Comparison of ENCODE assay signal across 19 cellular contexts in the genomic region with DNA sequence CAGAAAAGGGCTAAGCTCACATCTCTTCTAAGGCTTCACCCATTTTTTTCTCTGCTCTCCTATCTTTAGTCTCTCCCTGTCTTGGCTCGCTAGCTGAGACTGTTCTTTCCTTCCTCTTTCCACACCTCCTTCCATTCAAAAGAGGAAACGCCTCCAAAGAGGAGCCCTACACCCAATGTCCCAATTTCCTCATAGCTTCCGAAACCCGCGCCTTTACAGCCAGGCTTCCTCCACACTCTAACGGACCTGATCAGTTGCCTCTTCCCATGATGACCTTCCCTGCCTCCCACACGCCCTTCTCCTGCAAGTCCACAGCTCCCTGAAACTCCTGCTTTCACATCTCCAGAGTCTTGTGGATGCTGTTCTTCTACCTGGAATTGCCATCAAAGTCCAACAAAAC.
"Had no signal": no experiment of that assay in that cellular context is flagged by ENCODE, and none has a peak within 500 bp of the region (broad histone marks: within the 10 kb centered on the region; RNA-seq: fewer than 3 reads in every experiment).

No MANE protein-coding gene starts in this region.

- ATAC-seq: heart right ventricle, right cardiac atrium, T-helper 17 cell had no signal

- H3K27ac ChIP-seq: colonic mucosa, heart right ventricle, parathyroid adenoma, thyroid gland had no signal

- H3K27me3 Mint-ChIP-seq: activated naive CD8-positive, alpha-beta T cell treated with anti-CD3 and anti-CD28 coated beads for 36 hours had no signal

- H3K27ac Mint-ChIP-seq: activated naive CD8-positive, alpha-beta T cell treated with anti-CD3 and anti-CD28 coated beads for 36 hours; mesothelial cell of epicardium; T-helper 17 cell had no signal

- FAIRE-seq: bronchial epithelial cell had no signal

- H3K4me3 Mint-ChIP-seq: activated naive CD8-positive, alpha-beta T cell treated with anti-CD3 and anti-CD28 coated beads for 36 hours; mesothelial cell of epicardium; T-helper 17 cell had no signal

- H3K4me1 Mint-ChIP-seq: activated naive CD8-positive, alpha-beta T cell treated with anti-CD3 and anti-CD28 coated beads for 36 hours; mesothelial cell of epicardium; T-helper 17 cell had no signal

- H3K36me3 ChIP-seq: colonic mucosa, heart right ventricle, left ventricle myocardium inferior, thyroid gland had no signal

- H3K4me1 ChIP-seq: colonic mucosa had no signal

- H3K27me3 ChIP-seq: colonic mucosa, heart right ventricle, thyroid gland had no signal

- H2AFZ ChIP-seq: parathyroid adenoma had no signal

- DNase-seq: activated CD4-positive, alpha-beta T cell treated with anti-CD3 and anti-CD28 coated beads for 4 hours; activated CD4-positive, alpha-beta T cell treated with anti-CD3 and anti-CD28 coated beads, Interleukin-2, amount 50 U/mL, for 48 hours; activated CD4-positive, CD25-positive, alpha-beta regulatory T cell; activated naive CD4-positive, alpha-beta T cell treated with Interleukin-2 at 50 U/mL for 16 hours; activated naive CD8-positive, alpha-beta T cell treated with anti-CD3 and anti-CD28 coated beads for 36 hours; activated T-cell treated with anti-CD3 and anti-CD28 coated beads, Interleukin-2, amount 50 U/mL, for 48 hours; colonic mucosa; heart right ventricle; kidney glomerular epithelial cell; left ventricle myocardium inferior; nucleus accumbens; right cardiac atrium; stimulated activated CD4-positive, alpha-beta T cell treated with anti-CD3 and anti-CD28 coated beads, Interleukin-4, amount 100 ng/mL, for 24 hours; stimulated activated naive CD4-positive, alpha-beta T cell treated with Interleukin-2 at 50 U/mL for 16 hours; T-helper 17 cell; thyroid gland had no signal

- H3K9ac ChIP-seq: parathyroid adenoma had no signal

- H3K9me3 Mint-ChIP-seq: activated naive CD8-positive, alpha-beta T cell treated with anti-CD3 and anti-CD28 coated beads for 36 hours; mesothelial cell of epicardium had no signal

- H3K36me3 Mint-ChIP-seq: activated naive CD8-positive, alpha-beta T cell treated with anti-CD3 and anti-CD28 coated beads for 36 hours; mesothelial cell of epicardium had no signal

- H3K9me3 ChIP-seq: colonic mucosa, heart right ventricle, left ventricle myocardium inferior, thyroid gland had no signal

- H3K4me3 ChIP-seq: colonic mucosa, heart right ventricle, left ventricle myocardium inferior, thyroid gland had no signal
